Comparison of ENCODE assay signal across 8 cellular contexts in the genomic region with DNA sequence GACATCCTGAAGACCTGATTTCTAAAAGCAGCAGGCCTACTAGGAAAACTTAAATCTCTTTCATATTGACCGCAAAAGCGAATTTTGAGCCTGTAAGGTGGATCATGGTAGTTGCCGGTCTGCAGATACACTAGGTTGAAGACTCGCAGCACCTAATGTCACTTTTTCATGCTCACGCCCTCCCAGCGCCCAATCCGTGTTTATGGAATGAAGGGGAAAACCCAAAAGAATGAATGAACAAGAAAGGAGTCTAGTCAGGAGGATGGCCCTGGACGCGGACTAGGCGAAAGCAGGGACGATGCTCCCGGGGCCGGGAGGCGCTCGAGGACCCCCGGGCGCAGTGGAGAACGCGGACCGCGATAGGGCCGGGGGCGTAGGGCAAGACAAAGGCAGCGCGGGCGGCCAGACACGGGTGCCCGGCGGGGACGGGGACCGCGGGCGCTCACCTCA. TPM values are rescaled to one million over a fixed set of nuclear protein-coding genes. Genes with fewer than 3 reads are reported as not detected.
DNase-seq lines count a peak whose midpoint lies in the region; ATAC-seq and TF ChIP-seq lines count a peak whose summit lies in the region.

No MANE protein-coding gene starts in this region.

- peaks cover 59% of the 10 kb centered on the region for H3K4me1 Mint-ChIP-seq in activated naive CD4-positive, alpha-beta T cell treated with anti-CD3 and anti-CD28 coated beads, Interleukin-2, amount 10 ng/mL, durations not matched to agents 7 days and 5 days
- peaks cover 63% of the 10 kb centered on the region for H3K4me1 Mint-ChIP-seq in stimulated activated effector memory CD8-positive, alpha-beta T cell treated with anti-CD3 and anti-CD28 coated beads, Interleukin-12 subunit alpha, Interleukin-12 subunit beta, amount 100 ng/mL, for 72 hours

- WGBS in HUES64 = under 1% methylated on average over 33 of the region's 33 CpGs

- TF ChIP-seq CTCF in C4-2B (conservative IDR thresholded peaks at IDR 0.05) = no peak

- peak overlapping the region; percentile 91 for H3K27ac Mint-ChIP-seq in activated naive CD4-positive, alpha-beta T cell treated with anti-CD3 and anti-CD28 coated beads, Interleukin-2, amount 10 ng/mL, durations not matched to agents 7 days and 5 days
- H3K27ac Mint-ChIP-seq in stimulated activated effector memory CD8-positive, alpha-beta T cell treated with anti-CD3 and anti-CD28 coated beads, Interleukin-12 subunit alpha, Interleukin-12 subunit beta, amount 100 ng/mL, for 72 hours = peak overlapping the region; percentile 95

- H3K9ac ChIP-seq in HUES64 (ENCODE audit: low read depth, low read length) (peak overlapping the region; percentile 88), iPS-18a (ENCODE audit: low read length) (peak overlapping the region; percentile 81)

- peaks cover 24% of the 10 kb centered on the region for H3K27me3 ChIP-seq in HUES64 (ENCODE audit: insufficient read depth, low read length)
- peaks cover 25% of the 10 kb centered on the region for H3K27me3 ChIP-seq in iPS-18a (ENCODE audit: control insufficient read depth, insufficient read depth, low read length)

- DNase-seq in activated naive CD4-positive, alpha-beta T cell treated with anti-CD3 and anti-CD28 coated beads, Interleukin-2, amount 10 ng/mL, durations not matched to agents 7 days and 5 days = no peak
- DNase-seq in stimulated activated effector memory CD8-positive, alpha-beta T cell treated with anti-CD3 and anti-CD28 coated beads, Interleukin-12 subunit alpha, Interleukin-12 subunit beta, amount 100 ng/mL, for 72 hours (ENCODE audit: low spot score in 2 of 2) = no peak
- no peak for DNase-seq in GM19238 (ENCODE audit: insufficient read length, low spot score)

- CTCF ChIA-PET in activated naive CD4-positive, alpha-beta T cell treated with anti-CD3 and anti-CD28 coated beads, Interleukin-2, amount 10 ng/mL, durations not matched to agents 7 days and 5 days (lab: Charles Lee) = interaction anchor here (1.0 to 2.3 kb wide), 5 partner anchors 10 to 107 kb away, joined by 3 to 16 read pairs (median 3); no protein-coding TSS in a partner anchor

- peaks cover 27% of the 10 kb centered on the region for H3K27me3 Mint-ChIP-seq in activated naive CD4-positive, alpha-beta T cell treated with anti-CD3 and anti-CD28 coated beads, Interleukin-2, amount 10 ng/mL, durations not matched to agents 7 days and 5 days

- H3K27ac ChIP-seq in C4-2B = peak overlapping the region; percentile 96
- peak overlapping the region; percentile 84 for H3K27ac ChIP-seq in HUES64 (ENCODE audit: low read depth, low read length)
- H3K27ac ChIP-seq in iPS-18a (ENCODE audit: low read length) = peak overlapping the region; percentile 46

- H3K36me3 ChIP-seq in HUES64 (ENCODE audit: insufficient read depth, low read length) (peaks cover 9% of the 10 kb centered on the region), iPS-18a (ENCODE audit: control insufficient read depth, low read depth, low read length) (no peaks in the 10 kb centered on the region)

- H3K4me3 Mint-ChIP-seq in activated naive CD4-positive, alpha-beta T cell treated with anti-CD3 and anti-CD28 coated beads, Interleukin-2, amount 10 ng/mL, durations not matched to agents 7 days and 5 days = peak overlapping the region; percentile 95
- H3K4me3 Mint-ChIP-seq in stimulated activated effector memory CD8-positive, alpha-beta T cell treated with anti-CD3 and anti-CD28 coated beads, Interleukin-12 subunit alpha, Interleukin-12 subunit beta, amount 100 ng/mL, for 72 hours = peak overlapping the region; percentile 94

- H3K9me3 ChIP-seq in HUES64 (ENCODE audit: insufficient read depth, low read depth, low read length) (no peaks in the 10 kb centered on the region), iPS-18a (ENCODE audit: control insufficient read depth, low read depth, low read length) (no peaks in the 10 kb centered on the region)

- ATAC-seq in stimulated activated effector memory CD8-positive, alpha-beta T cell treated with anti-CD3 and anti-CD28 coated beads, Interleukin-12 subunit alpha, Interleukin-12 subunit beta, amount 100 ng/mL, for 72 hours = no peak
- no peak for ATAC-seq in HG03565 (IDR thresholded peaks at IDR 0.05; ENCODE audit: unreplicated experiment)
- ATAC-seq in activated CD4-positive, CD25-positive, alpha-beta regulatory T cell treated with anti-CD3 and anti-CD28 coated beads, Interleukin-2, amount 50 U/mL, for 24 hours = no peak

- H3K4me3 ChIP-seq in HUES64 (ENCODE audit: low read length) = peak overlapping the region; percentile 73
- H3K4me3 ChIP-seq in iPS-18a (ENCODE audit: low read length) = peak overlapping the region; percentile 95

- peaks cover 31% of the 10 kb centered on the region for H3K4me1 ChIP-seq in HUES64 (ENCODE audit: insufficient read depth, low read length)
- peaks cover 14% of the 10 kb centered on the region for H3K4me1 ChIP-seq in iPS-18a (ENCODE audit: control insufficient read depth, low read depth, low read length)

- H3K36me3 Mint-ChIP-seq in activated naive CD4-positive, alpha-beta T cell treated with anti-CD3 and anti-CD28 coated beads, Interleukin-2, amount 10 ng/mL, durations not matched to agents 7 days and 5 days = peaks cover 12% of the 10 kb centered on the region
- peaks cover 49% of the 10 kb centered on the region for H3K36me3 Mint-ChIP-seq in stimulated activated effector memory CD8-positive, alpha-beta T cell treated with anti-CD3 and anti-CD28 coated beads, Interleukin-12 subunit alpha, Interleukin-12 subunit beta, amount 100 ng/mL, for 72 hours

- H3K9me3 Mint-ChIP-seq in activated naive CD4-positive, alpha-beta T cell treated with anti-CD3 and anti-CD28 coated beads, Interleukin-2, amount 10 ng/mL, durations not matched to agents 7 days and 5 days = no peaks in the 10 kb centered on the region
- no peaks in the 10 kb centered on the region for H3K9me3 Mint-ChIP-seq in stimulated activated effector memory CD8-positive, alpha-beta T cell treated with anti-CD3 and anti-CD28 coated beads, Interleukin-12 subunit alpha, Interleukin-12 subunit beta, amount 100 ng/mL, for 72 hours

RNA-seq across cellular contexts. Expression of a gene that starts 0.8 kb away (rescaled TPM):
- polyA plus RNA-seq in HUES64 (2013, experiment 1 of 2) = 28.0 TPM
- 26.2 TPM for polyA plus RNA-seq in HUES64 (2013, experiment 2 of 2)

Comparison
In these comparisons a context has a peak if more than half of its experiments do, and no peak if none do; other contexts are left out.
1. H3K27ac ChIP-seq: peak in every context shown above with its lines; median percentile 96 in C4-2B; 84 in HUES64; 46 in iPS-18a.